Comparison of ENCODE assay signal across 1 cellular context in the genomic region with DNA sequence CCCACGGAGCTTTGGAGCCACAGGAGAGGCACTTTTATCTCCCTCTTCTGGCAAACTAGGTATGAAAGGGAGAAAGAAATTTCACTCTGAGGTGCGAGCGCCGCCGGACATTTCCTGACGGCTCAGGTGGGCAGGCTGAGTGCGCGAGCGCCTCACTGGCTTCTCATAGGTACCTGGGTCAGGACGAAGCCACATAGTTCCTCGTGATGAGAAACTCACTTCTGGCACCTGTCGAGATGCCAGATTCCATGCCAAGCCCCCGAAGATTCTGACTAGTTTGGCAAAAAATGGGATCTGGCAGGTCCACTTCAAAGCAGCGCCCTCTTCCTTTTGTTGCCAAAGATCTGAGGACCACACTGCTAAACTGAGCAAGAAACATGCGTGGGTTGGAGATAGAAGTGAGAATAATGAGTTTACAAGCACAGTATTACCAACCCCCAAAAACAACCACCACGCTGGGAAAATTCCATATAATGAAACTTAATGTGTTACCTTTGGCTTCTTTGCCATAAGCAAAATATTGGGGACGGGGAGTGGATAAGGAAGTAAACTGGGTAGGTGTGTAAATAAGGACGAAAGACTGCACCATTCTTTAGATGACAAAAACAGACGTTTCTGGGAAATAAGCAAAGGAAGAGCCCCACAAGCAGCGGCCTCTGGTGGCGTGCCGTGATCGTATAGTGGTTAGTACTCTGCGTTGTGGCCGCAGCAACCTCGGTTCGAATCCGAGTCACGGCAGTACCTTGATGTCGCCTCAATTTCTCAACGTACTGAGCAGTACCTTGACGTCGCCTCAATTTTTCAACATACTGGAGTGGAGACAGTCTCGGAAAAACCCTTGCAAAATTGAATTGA.
TF ChIP-seq lines count a peak whose summit lies in the region.

No MANE protein-coding gene starts in this region.

TF ChIP-seq in HepG2, 621 proteins besides CTCF, POLR2A, EP300 and RAD21 (continued from another document):
- TF ChIP-seq ZBTB26 (CRISPR knock-in tag; IDR thresholded peaks at IDR 0.05; ENCODE audit: borderline replicate concordance) (no peak), TAF15 (IDR thresholded peaks at IDR 0.05; ENCODE audit: low read depth, low read length, poor library complexity, severe bottlenecking) (no peak), ARNT2 (CRISPR knock-in tag; IDR thresholded peaks at IDR 0.05; ENCODE audit: low read depth) (peak; percentile 34; the same call in 1 of the 2 replicates), ZGPAT (CRISPR knock-in tag; IDR thresholded peaks at IDR 0.05) (0 out of 2 replicates have a peak, but pooled peaks have one; percentile 16), ZNF44 (CRISPR knock-in tag; IDR thresholded peaks at IDR 0.05) (no peak), RBAK (CRISPR knock-in tag; IDR thresholded peaks at IDR 0.05) (no peak), ZNF761 (CRISPR knock-in tag; conservative IDR thresholded peaks at IDR 0.05) (0 out of 2 replicates have a peak, but pooled peaks have one; percentile 24), ADNP (CRISPR knock-in tag; IDR thresholded peaks at IDR 0.05) (0 out of 2 replicates have a peak, but pooled peaks have one; percentile 62), ZNF143 (CRISPR knock-in tag; IDR thresholded peaks at IDR 0.05) (0 out of 2 replicates have a peak, but pooled peaks have one; percentile 10), ISL2 (CRISPR knock-in tag; IDR thresholded peaks at IDR 0.05) (no peak), KDM2A (CRISPR knock-in tag; IDR thresholded peaks at IDR 0.05; ENCODE audit: borderline replicate concordance, low read depth) (peak; percentile 10; the same call in 1 of the 2 replicates), ASH2L (IDR thresholded peaks at IDR 0.05; ENCODE audit: insufficient read length, low read depth, low read length) (peak; percentile 52), HINFP (CRISPR knock-in tag; IDR thresholded peaks at IDR 0.05; ENCODE audit: low read depth) (0 out of 2 replicates have a peak, but pooled peaks have one; percentile 28), SMYD3 (CRISPR knock-in tag; IDR thresholded peaks at IDR 0.05) (no peak), RFXAP (CRISPR knock-in tag; IDR thresholded peaks at IDR 0.05; ENCODE audit: borderline replicate concordance) (0 out of 2 replicates have a peak, but pooled peaks have one; percentile 40), RFX3 (CRISPR knock-in tag; IDR thresholded peaks at IDR 0.05) (0 out of 2 replicates have a peak, but pooled peaks have one; percentile 11), STAG1 (CRISPR knock-in tag; IDR thresholded peaks at IDR 0.05) (peak; percentile 52), MYPOP (CRISPR knock-in tag; IDR thresholded peaks at IDR 0.05) (0 out of 2 replicates have a peak, but pooled peaks have one; percentile 20), TARDBP (CRISPR knock-in tag; IDR thresholded peaks at IDR 0.05) (peak; percentile 28; the same call in 1 of the 2 replicates), CHD4 (IDR thresholded peaks at IDR 0.05; ENCODE audit: borderline replicate concordance, low read length) (peak; percentile 65; the same call in 1 of the 2 replicates), EHMT2 (IDR thresholded peaks at IDR 0.05; ENCODE audit: borderline replicate concordance, low read depth, low read length) (peak; percentile 78; the same call in 1 of the 2 replicates), PLRG1 (conservative IDR thresholded peaks at IDR 0.05) (no peak), ZNF160 (CRISPR knock-in tag; IDR thresholded peaks at IDR 0.05) (no peak), SALL2 (CRISPR knock-in tag; IDR thresholded peaks at IDR 0.05) (0 out of 2 replicates have a peak, but pooled peaks have one; percentile 31), GATAD2A (CRISPR knock-in tag; IDR thresholded peaks at IDR 0.05) (peak; percentile 50; the same call in 1 of the 2 replicates), HNRNPL (IDR thresholded peaks at IDR 0.05; ENCODE audit: low read depth, low read length) (no peak), ZNF232 (CRISPR knock-in tag; IDR thresholded peaks at IDR 0.05; ENCODE audit: borderline replicate concordance) (0 out of 2 replicates have a peak, but pooled peaks have one; percentile 22), MED1 (CRISPR knock-in tag; IDR thresholded peaks at IDR 0.05) (0 out of 2 replicates have a peak, but pooled peaks have one; percentile 19), HNF4A (CRISPR knock-in tag; IDR thresholded peaks at IDR 0.05) (no peak), ZNF24 (IDR thresholded peaks at IDR 0.05) (peak; percentile 89)
- TF ChIP-seq, protein P1, sequence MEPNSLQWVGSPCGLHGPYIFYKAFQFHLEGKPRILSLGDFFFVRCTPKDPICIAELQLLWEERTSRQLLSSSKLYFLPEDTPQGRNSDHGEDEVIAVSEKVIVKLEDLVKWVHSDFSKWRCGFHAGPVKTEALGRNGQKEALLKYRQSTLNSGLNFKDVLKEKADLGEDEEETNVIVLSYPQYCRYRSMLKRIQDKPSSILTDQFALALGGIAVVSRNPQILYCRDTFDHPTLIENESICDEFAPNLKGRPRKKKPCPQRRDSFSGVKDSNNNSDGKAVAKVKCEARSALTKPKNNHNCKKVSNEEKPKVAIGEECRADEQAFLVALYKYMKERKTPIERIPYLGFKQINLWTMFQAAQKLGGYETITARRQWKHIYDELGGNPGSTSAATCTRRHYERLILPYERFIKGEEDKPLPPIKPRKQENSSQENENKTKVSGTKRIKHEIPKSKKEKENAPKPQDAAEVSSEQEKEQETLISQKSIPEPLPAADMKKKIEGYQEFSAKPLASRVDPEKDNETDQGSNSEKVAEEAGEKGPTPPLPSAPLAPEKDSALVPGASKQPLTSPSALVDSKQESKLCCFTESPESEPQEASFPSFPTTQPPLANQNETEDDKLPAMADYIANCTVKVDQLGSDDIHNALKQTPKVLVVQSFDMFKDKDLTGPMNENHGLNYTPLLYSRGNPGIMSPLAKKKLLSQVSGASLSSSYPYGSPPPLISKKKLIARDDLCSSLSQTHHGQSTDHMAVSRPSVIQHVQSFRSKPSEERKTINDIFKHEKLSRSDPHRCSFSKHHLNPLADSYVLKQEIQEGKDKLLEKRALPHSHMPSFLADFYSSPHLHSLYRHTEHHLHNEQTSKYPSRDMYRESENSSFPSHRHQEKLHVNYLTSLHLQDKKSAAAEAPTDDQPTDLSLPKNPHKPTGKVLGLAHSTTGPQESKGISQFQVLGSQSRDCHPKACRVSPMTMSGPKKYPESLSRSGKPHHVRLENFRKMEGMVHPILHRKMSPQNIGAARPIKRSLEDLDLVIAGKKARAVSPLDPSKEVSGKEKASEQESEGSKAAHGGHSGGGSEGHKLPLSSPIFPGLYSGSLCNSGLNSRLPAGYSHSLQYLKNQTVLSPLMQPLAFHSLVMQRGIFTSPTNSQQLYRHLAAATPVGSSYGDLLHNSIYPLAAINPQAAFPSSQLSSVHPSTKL (CRISPR knock-in tag; IDR thresholded peaks at IDR 0.05), result peak; percentile 50
- TF ChIP-seq, protein P2, sequence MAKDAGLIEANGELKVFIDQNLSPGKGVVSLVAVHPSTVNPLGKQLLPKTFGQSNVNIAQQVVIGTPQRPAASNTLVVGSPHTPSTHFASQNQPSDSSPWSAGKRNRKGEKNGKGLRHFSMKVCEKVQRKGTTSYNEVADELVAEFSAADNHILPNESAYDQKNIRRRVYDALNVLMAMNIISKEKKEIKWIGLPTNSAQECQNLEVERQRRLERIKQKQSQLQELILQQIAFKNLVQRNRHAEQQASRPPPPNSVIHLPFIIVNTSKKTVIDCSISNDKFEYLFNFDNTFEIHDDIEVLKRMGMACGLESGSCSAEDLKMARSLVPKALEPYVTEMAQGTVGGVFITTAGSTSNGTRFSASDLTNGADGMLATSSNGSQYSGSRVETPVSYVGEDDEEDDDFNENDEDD (CRISPR knock-in tag; IDR thresholded peaks at IDR 0.05; ENCODE audit: borderline replicate concordance), result no peak
- TF ChIP-seq, protein P3, sequence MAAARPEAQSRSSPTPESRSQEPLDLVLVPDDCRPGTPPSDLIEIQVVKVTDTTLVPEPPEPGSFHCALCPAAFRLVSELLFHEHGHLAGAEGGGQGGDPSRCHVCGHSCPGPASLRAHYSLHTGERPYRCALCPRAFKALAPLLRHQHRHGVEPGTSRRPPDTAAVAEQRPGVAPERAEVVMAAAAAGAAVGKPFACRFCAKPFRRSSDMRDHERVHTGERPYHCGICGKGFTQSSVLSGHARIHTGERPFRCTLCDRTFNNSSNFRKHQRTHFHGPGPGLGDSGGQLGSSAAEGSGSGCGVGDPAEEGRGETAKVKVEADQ (CRISPR knock-in tag; IDR thresholded peaks at IDR 0.05; ENCODE audit: borderline replicate concordance), result peak; percentile 70; the same call in 1 of the 2 replicates
